Comparison of ENCODE assay signal across 17 cellular contexts in genomic region chr9:13719981-13720380, GRCh38.
A peak's percentile ranks its signal among the peaks of the same experiment; 100 is the strongest.
DNase-seq lines count a peak whose midpoint lies in the region; ATAC-seq, FAIRE-seq and TF ChIP-seq lines count a peak whose summit lies in the region.
"Had no signal": no experiment of that assay in that cellular context is flagged by ENCODE, and none has a peak within 500 bp of the region (broad histone marks: within the 10 kb centered on the region; RNA-seq: fewer than 3 reads in every experiment).

No MANE protein-coding gene starts in this region.

- H3K4me2 ChIP-seq in endothelial cell of umbilical vein (ENCODE audit: insufficient read depth, low read length): no peak overlapping the region
- H3K4me2 ChIP-seq: A549 had no signal

- H3K9me1 ChIP-seq in endothelial cell of umbilical vein (replicated peaks; ENCODE audit: control insufficient read depth, extremely low read depth, insufficient read depth, low read length): no peaks in the 10 kb centered on the region

- TF ChIP-seq CTCF in AG04450 (IDR thresholded peaks at IDR 0.05; ENCODE audit: low read depth, low read length) (no peak), endothelial cell of umbilical vein (IDR thresholded peaks at IDR 0.05; ENCODE audit: extremely low read depth in 1 of 2, insufficient read depth in 1 of 2, low read depth in 1 of 2, low read length in 2 of 2) (no peak), RWPE1 (conservative IDR thresholded peaks at IDR 0.05; ENCODE audit: low read depth) (no peak)

- FAIRE-seq in RCC 7860 (lab: Jason Lieb, UNC) (peak; percentile 38), endothelial cell of umbilical vein (lab: Jason Lieb, UNC) (no peak)
- FAIRE-seq: A549 had no signal

- H4K20me1 ChIP-seq in endothelial cell of umbilical vein (replicated peaks; ENCODE audit: control insufficient read depth, extremely low read depth, insufficient read depth, low read length): no peaks in the 10 kb centered on the region

- H3K27me3 ChIP-seq in AG04450 (ENCODE audit: control insufficient read depth, insufficient read depth, low read length): no peaks in the 10 kb centered on the region
- no peaks in the 10 kb centered on the region for H3K27me3 ChIP-seq in endothelial cell of umbilical vein (ENCODE audit: control insufficient read depth in 2 of 2, insufficient read depth in 2 of 2, low read length in 2 of 2)
- H3K27me3 ChIP-seq: heart right ventricle had no signal

- no peak overlapping the region for H3K9ac ChIP-seq in endothelial cell of umbilical vein (replicated peaks; ENCODE audit: extremely low read depth, insufficient read depth, low read length)

- CTCF ChIA-PET in AG04450 (lab: Charles Lee) (no interaction called here), endothelial cell of umbilical vein (lab: Charles Lee) (interaction anchor here (1.3 kb wide), 1 partner anchor 14 kb away, joined by 3 read pairs; no protein-coding TSS in a partner anchor), RWPE1 (lab: Yijun Ruan, JAX) (interaction anchor here (0.6 kb wide), 2 partner anchors 127 to 376 kb away, joined by 3 to 4 read pairs; no protein-coding TSS in a partner anchor)

- intact Hi-C loops in endothelial cell of umbilical vein (cut with micrococcal nuclease): no loop called here

- BruUV-seq in endothelial cell of umbilical vein (replicated peaks; lab: Mats Ljungman, UMichigan): no TSS peak

- H3K79me2 ChIP-seq in endothelial cell of umbilical vein (ENCODE audit: control insufficient read depth, insufficient read depth, low read length): no peaks in the 10 kb centered on the region

- H3K4me3 ChIP-seq in AG04450 (ENCODE audit: low read depth, low read length) (no peak overlapping the region), endothelial cell of umbilical vein (replicated peaks in 1 of 3; ENCODE audit: insufficient read depth in 1 of 3, low read depth in 1 of 3, low read length in 3 of 3) (no peak overlapping the region)
- H3K4me3 ChIP-seq: A549, heart right ventricle had no signal

- peak; percentile 15 for DNase-seq in AG04450 (ENCODE audit: low read depth, low spot score)
- DNase-seq in RCC 7860 (ENCODE audit: low spot score): peak; percentile 57
- DNase-seq in endothelial cell of umbilical vein (ENCODE audit: low read depth, low spot score): peak; percentile 26
- peak; percentile 30 for DNase-seq in myocyte (ENCODE audit: low read depth)
- DNase-seq in RWPE1 (ENCODE audit: low spot score): no peak
- DNase-seq: activated CD4-positive, CD25-positive, alpha-beta regulatory T cell; activated naive CD8-positive, alpha-beta T cell treated with anti-CD3 and anti-CD28 coated beads, Interleukin-2, amount 10 ng/mL, durations not matched to agents 7 days and 5 days; Calu3; effector CD8-positive, alpha-beta T cell; heart right ventricle; NCI-H1048; stimulated activated CD4-positive, alpha-beta T cell treated with anti-CD3 and anti-CD28 coated beads, Interleukin-12 subunit alpha, Interleukin-12 subunit beta, amount 100 ng/mL, for 4 hours; SW 1271 had no signal

- no peak for TF ChIP-seq POLR2A in endothelial cell of umbilical vein (IDR thresholded peaks at IDR 0.05; ENCODE audit: low read depth, low read length)

- peaks cover 2% of the 10 kb centered on the region for H3K4me1 ChIP-seq in endothelial cell of umbilical vein (ENCODE audit: control insufficient read depth, extremely low read depth, insufficient read depth, low read length)
- H3K4me1 ChIP-seq: A549 had no signal

- POLR2A ChIA-PET in AG04450 (lab: Yijun Ruan, JAX): no interaction called here
- POLR2A ChIA-PET in endothelial cell of umbilical vein (lab: Charles Lee): no interaction called here
- POLR2A ChIA-PET in RWPE1 (lab: Yijun Ruan, JAX; ENCODE audit: low non-redundant PET): no interaction called here

- dilution Hi-C loops in endothelial cell of umbilical vein (cut with MboI; ENCODE audit: extremely low pct_ligation_motif_present, low sequenced_read_pairs): no loop called here

- H2AFZ ChIP-seq in endothelial cell of umbilical vein (ENCODE audit: low read depth, low read length): no peak overlapping the region

- ATAC-seq in GM18870 (IDR thresholded peaks at IDR 0.05; ENCODE audit: unreplicated experiment): no peak
- ATAC-seq in GM18858 (IDR thresholded peaks at IDR 0.05; ENCODE audit: unreplicated experiment): no peak
- ATAC-seq in activated CD4-positive, CD25-positive, alpha-beta regulatory T cell treated with anti-CD3 and anti-CD28 coated beads, Interleukin-2, amount 50 U/mL, for 24 hours: no peak
- ATAC-seq: A549 had no signal

- no peak overlapping the region for H3K27ac ChIP-seq in AG04450 (ENCODE audit: low read depth, low read length)
- H3K27ac ChIP-seq in endothelial cell of umbilical vein (ENCODE audit: insufficient read depth, low read depth, low read length): no peak overlapping the region
- no peak overlapping the region for H3K27ac ChIP-seq in RWPE1
- H3K27ac ChIP-seq: A549, heart right ventricle had no signal

- no peaks in the 10 kb centered on the region for H3K9me3 ChIP-seq in AG04450 (ENCODE audit: control insufficient read depth, insufficient read depth, low read length)
- no peaks in the 10 kb centered on the region for H3K9me3 ChIP-seq in endothelial cell of umbilical vein (replicated peaks; ENCODE audit: control insufficient read depth, insufficient read depth, low read length)
- H3K9me3 ChIP-seq: A549 had no signal

- H3K36me3 ChIP-seq in endothelial cell of umbilical vein (ENCODE audit: control insufficient read depth in 2 of 2, extremely low read depth in 1 of 2, insufficient read depth in 2 of 2, low read length in 2 of 2): no peaks in the 10 kb centered on the region
- H3K36me3 ChIP-seq: heart right ventricle had no signal

TF ChIP-seq in endothelial cell of umbilical vein, 7 proteins besides CTCF, POLR2A, EP300 and RAD21:
- TF ChIP-seq MYC (IDR thresholded peaks at IDR 0.05; ENCODE audit: low read depth, low read length): no peak
- TF ChIP-seq EZH2 (IDR thresholded peaks at IDR 0.05; ENCODE audit: borderline replicate concordance, low read depth, low read length, severe bottlenecking): no peak
- no peak for TF ChIP-seq MAX (IDR thresholded peaks at IDR 0.05; ENCODE audit: insufficient read depth, insufficient read length)
- no peak for TF ChIP-seq JUN (IDR thresholded peaks at IDR 0.05; ENCODE audit: borderline replicate concordance, insufficient read depth, insufficient read length, low read depth)
- TF ChIP-seq GATA2 (IDR thresholded peaks at IDR 0.05; ENCODE audit: insufficient read depth, insufficient read length, low read depth, low read length): no peak
